17 cellular contexts compared by ENCODE assay signal in the genomic region with DNA sequence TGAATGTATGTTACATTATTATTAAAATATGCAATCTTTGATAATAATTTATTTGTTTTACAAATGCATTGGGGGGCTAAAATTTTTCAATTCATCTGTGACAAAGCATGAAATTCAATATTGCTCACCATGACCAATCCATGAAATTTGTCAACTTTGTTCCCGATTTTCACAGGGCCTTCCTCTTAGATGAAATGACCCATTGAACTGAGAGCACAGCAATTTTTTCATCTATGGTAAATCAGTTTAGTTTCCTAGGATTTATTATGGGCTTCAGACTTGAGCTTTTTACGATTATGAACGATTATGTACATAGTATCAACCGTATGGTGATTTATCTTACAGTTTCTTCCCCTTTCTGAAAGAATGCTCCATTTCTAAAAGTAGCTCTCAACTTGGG.
"Had no signal": no experiment of that assay in that cellular context is flagged by ENCODE, and none has a peak within 500 bp of the region (broad histone marks: within the 10 kb centered on the region; RNA-seq: fewer than 3 reads in every experiment).

No MANE protein-coding gene starts in this region.

- DNase-seq: KBM-7, MV-4-11, NCI-H1048, NCI-H1105, NCI-H1417, NCI-H1436 treated with DMSO at 0.1 percent for 48 hours, NCI-H1694, NCI-H187 treated with DMSO at 0.1 percent for 48 hours, NCI-H2029 treated with DMSO at 0.1 percent for 48 hours, NCI-H2107, NCI-H2227 treated with DMSO at 0.1 percent for 48 hours, NCI-H524, NCI-H526 treated with DMSO at 0.1 percent for 48 hours, NCI-H774, SHP77, T-helper 2 cell had no signal

- H3K27ac ChIP-seq: RWPE1 had no signal
